ENCODE assay signal across 8 cellular contexts in the genomic region with DNA sequence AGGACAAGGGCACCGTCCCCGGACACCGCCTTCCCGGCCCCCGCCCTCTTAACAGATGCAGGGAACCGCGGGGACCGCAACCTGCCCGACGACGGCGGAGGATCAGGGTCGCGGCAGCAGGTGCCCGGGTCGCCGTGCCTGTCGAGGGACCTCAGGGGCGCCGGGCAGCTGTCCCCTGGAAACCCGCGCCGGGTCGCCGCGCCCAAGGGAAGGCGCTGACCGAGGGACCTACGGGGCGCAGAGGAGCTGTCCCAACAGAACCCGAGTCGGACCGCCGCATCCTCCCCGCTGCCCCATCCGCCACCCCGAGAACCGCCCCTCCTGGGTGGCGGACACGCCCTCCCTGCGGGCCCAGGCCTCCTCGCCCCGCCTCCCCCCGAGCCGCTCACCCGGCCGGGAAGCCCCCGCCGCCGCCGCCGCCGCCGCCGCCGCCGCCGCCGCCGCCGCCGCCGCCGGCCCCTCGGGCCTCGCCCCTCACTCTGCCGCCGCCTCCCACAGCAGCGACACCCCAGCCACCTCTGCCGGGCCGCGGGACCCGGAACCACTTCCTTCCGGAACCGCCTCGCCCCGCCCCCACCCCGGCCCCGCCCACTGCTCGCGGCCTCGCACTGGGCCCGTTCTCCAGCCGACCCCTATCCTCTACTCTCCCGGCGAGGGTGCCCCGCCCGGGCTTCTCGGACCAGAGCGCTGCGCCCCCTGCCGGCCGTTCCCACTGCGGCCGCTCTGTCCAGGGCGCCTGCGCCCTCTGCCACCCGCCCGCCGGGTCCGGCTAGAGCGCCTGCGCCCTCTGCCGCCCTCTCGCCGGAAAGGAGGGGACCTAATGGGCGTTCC. TPM values are rescaled to one million over a fixed set of nuclear protein-coding genes. Genes with fewer than 3 reads are reported as not detected.
A peak's percentile ranks its signal among the peaks of the same experiment; 100 is the strongest.
DNase-seq lines count a peak whose midpoint lies in the region; FAIRE-seq and TF ChIP-seq lines count a peak whose summit lies in the region.

A gene (minus strand): TSS at position 543 of the 831 bp plus-strand sequence. CDS start 20,797 bp downstream, outside the sequence.

- peak within 1 kb of the TSS; percentile 67 for H3K27ac ChIP-seq in substantia nigra (ENCODE audit: low read depth, low read length, poor library complexity, severe bottlenecking)

- peak within 1 kb of the TSS; percentile 59 for H3K4me3 ChIP-seq in H7 (ENCODE audit: insufficient read depth, low read depth, low read length)

- H3K36me3 ChIP-seq in H7 (replicated peaks; ENCODE audit: control insufficient read depth, insufficient read depth, low read length) = no peaks in the 10 kb centered on the region

- TF ChIP-seq POLR2A in Raji (IDR thresholded peaks at IDR 0.05; ENCODE audit: insufficient read depth, low read depth, low read length) = 0 out of 2 replicates have a peak, but pooled peaks have one; percentile 12

- no peaks in the 10 kb centered on the region for H3K27me3 ChIP-seq in H7 (ENCODE audit: control insufficient read depth, insufficient read depth, low read length)

- FAIRE-seq in frontal cortex (lab: Jason Lieb, UNC) = no peak

- DNase-seq in GDM1 (lab: John Stamatoyannopoulos, UW) (peak; percentile 78), H7 (peak; percentile 95), LoVo (ENCODE audit: low spot score) (peak; percentile 84), frontal cortex (ENCODE audit: low spot score in 2 of 2) (peak; percentile 94), non-pigmented ciliary epithelial cell (ENCODE audit: low read depth) (peak; percentile 19), substantia nigra (lab: John Stamatoyannopoulos, UW) (peak; percentile 4 to 92 (median 76))
- DNase-seq in activated gamma-delta T cell treated with anti-CD3 and anti-CD28 coated beads, Interleukin-2, amount 50 U/mL, for 16 hours (ENCODE audit: low read depth) = peak; percentile 83

RNA-seq across cellular contexts. Expression of the gene that starts here (rescaled TPM):
- 0.94 and 2.9 TPM in 2 replicates for total RNA-seq in H7 (2014; rRNA removed; shearing (Covaris generic))
- total RNA-seq in frontal cortex = 39.1 TPM

Comparison
In these comparisons a context has a peak if more than half of its experiments do, and no peak if none do; other contexts are left out.
1. Peak in every context shown above with its lines: DNase-seq, H3K4me3 ChIP-seq and H3K27ac ChIP-seq.
2. RNA of the gene that starts here (total RNA-seq): 39.1 TPM in frontal cortex (single experiment); 0.94 to 2.9 TPM in H7; every median in the first group is over 10 times any median in the second.
3. DNase-seq: peak in every context shown above with its lines; median percentile 95 in H7; 94 in frontal cortex; 84 in LoVo; 83 in activated gamma-delta T cell treated with anti-CD3 and anti-CD28 coated beads, Interleukin-2, amount 50 U/mL, for 16 hours; 78 in GDM1; 76 in substantia nigra; 19 in non-pigmented ciliary epithelial cell.